In the genomic region with DNA sequence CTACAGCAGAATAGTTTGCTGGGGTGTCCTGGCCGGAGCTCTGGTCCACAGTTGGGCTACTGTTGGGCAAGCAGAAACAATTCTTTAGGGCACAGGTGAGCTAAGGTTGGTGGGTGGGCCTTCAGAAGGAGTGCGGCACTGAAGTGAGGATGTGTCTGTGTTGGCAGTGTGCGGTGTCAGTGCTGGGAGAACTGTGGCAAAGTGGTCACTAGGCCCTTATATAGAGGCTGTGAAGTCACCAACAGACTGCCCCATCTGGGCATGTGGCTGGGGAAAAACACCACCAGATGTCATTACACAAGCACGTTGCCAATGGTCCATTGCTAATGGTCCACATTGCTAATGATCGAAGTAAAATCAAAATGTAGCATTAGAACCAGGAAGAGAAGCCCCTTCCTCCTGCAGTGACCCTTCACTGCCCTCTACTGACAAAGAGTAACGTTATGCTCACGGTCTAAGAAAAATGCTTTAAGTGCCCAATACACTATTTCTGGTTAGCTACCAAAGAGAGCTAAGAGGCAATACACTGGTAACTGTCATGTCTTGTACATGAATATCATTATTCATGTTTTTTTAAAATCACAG, we compare ENCODE assay signal across 11 cellular contexts. TPM values are rescaled to one million over a fixed set of nuclear protein-coding genes. Genes with fewer than 3 reads are reported as not detected.
DNase-seq lines count a peak whose midpoint lies in the region; ATAC-seq and TF ChIP-seq lines count a peak whose summit lies in the region.
"Had no signal": no experiment of that assay in that cellular context is flagged by ENCODE, and none has a peak within 500 bp of the region (broad histone marks: within the 10 kb centered on the region; RNA-seq: fewer than 3 reads in every experiment).

No MANE protein-coding gene starts in this region.

- H3K36me3 ChIP-seq in A673 (ENCODE audit: insufficient read depth, low read length, poor library complexity, severe bottlenecking), result no peaks in the 10 kb centered on the region

- no peaks in the 10 kb centered on the region for H3K36me3 Mint-ChIP-seq in Calu3 (ENCODE audit: insufficient read depth, unreplicated experiment)
- H3K36me3 Mint-ChIP-seq: activated CD4-positive, alpha-beta memory T cell treated with anti-CD3 and anti-CD28 coated beads for 36 hours had no signal

- H3K9me3 ChIP-seq in A673 (ENCODE audit: low read depth, low read length, poor library complexity, severe bottlenecking), result no peaks in the 10 kb centered on the region

- no peaks in the 10 kb centered on the region for H3K9me3 Mint-ChIP-seq in Calu3 (ENCODE audit: low read depth, unreplicated experiment)

- peak; percentile 58 for ATAC-seq in GM21515 (IDR thresholded peaks at IDR 0.05; ENCODE audit: unreplicated experiment)

- no peak for TF ChIP-seq POLR2A in erythroblast (IDR thresholded peaks at IDR 0.05; ENCODE audit: low read length)

- TF ChIP-seq CTCF in A673 (conservative IDR thresholded peaks at IDR 0.05; ENCODE audit: low read depth, low read length) (peak; percentile 61), Calu3 (IDR thresholded peaks at IDR 0.05; ENCODE audit: unreplicated experiment) (no peak)

- no peak overlapping the region for H3K4me3 Mint-ChIP-seq in Calu3 (ENCODE audit: low read depth, unreplicated experiment)
- H3K4me3 Mint-ChIP-seq: activated CD4-positive, alpha-beta memory T cell treated with anti-CD3 and anti-CD28 coated beads for 36 hours had no signal

- H3K4me1 ChIP-seq in A673 (ENCODE audit: insufficient read depth, low read length, poor library complexity, severe bottlenecking), result no peaks in the 10 kb centered on the region

- DNase-seq in A673 (ENCODE audit: low spot score) (peak; percentile 65), NCI-H446 (lab: John Stamatoyannopoulos, UW) (peak; percentile 60 to 70), erythroblast (lab: John Stamatoyannopoulos, UW) (peak; percentile 4 to 13), AG08396 (ENCODE audit: low spot score) (no peak), Calu3 (no peak), NCI-H1048 (lab: John Stamatoyannopoulos, UW) (no peak), HuH-7.5 (ENCODE audit: low spot score) (no peak)
- DNase-seq: activated CD4-positive, alpha-beta memory T cell treated with anti-CD3 and anti-CD28 coated beads for 36 hours; foreskin melanocyte; stimulated activated CD4-positive, alpha-beta T cell treated with anti-CD3 and anti-CD28 coated beads, Interleukin-1b, Interleukin-23, amount 100 ng/mL, for 48 hours had no signal

- H3K27ac Mint-ChIP-seq in Calu3 (ENCODE audit: unreplicated experiment), result no peak overlapping the region
- H3K27ac Mint-ChIP-seq: activated CD4-positive, alpha-beta memory T cell treated with anti-CD3 and anti-CD28 coated beads for 36 hours had no signal

- H3K27ac ChIP-seq in A673 (ENCODE audit: low read depth, low read length, poor library complexity, severe bottlenecking), result no peak overlapping the region

- BruUV-seq in A673 (replicated peaks; lab: Mats Ljungman, UMichigan) (no TSS peak), Calu3 (replicated peaks; lab: Mats Ljungman, UMichigan) (no TSS peak)

- no peak overlapping the region for H3K4me3 ChIP-seq in A673 (ENCODE audit: low read depth, low read length, poor library complexity, severe bottlenecking)

- no peaks in the 10 kb centered on the region for H3K4me1 Mint-ChIP-seq in Calu3 (ENCODE audit: low read depth, unreplicated experiment)

- H3K27me3 ChIP-seq in A673 (replicated peaks; ENCODE audit: insufficient read depth, low read depth, low read length, poor library complexity), result no peaks in the 10 kb centered on the region

- intact Hi-C loops in A673 (cut with micrococcal nuclease; ENCODE audit: unreplicated experiment) (loop anchor here (2.0 kb wide), 1 partner anchor 152 kb away; no protein-coding TSS in a partner anchor), Calu3 (cut with micrococcal nuclease; ENCODE audit: unreplicated experiment) (no loop called here)

- POLR2A ChIA-PET in A673 (lab: Charles Lee; ENCODE audit: low non-redundant PET), result interaction anchor here (0.6 kb wide), 1 partner anchor 328 kb away, joined by 3 read pairs; no protein-coding TSS in a partner anchor

- CTCF ChIA-PET in A673 (lab: Charles Lee) (interaction anchor here (0.6 kb wide), 1 partner anchor 49 kb away, joined by 4 read pairs; no protein-coding TSS in a partner anchor), Calu3 (lab: Charles Lee) (interaction anchor here (0.6 kb wide), 1 partner anchor 1739 kb away, joined by 8 read pairs; no protein-coding TSS in a partner anchor)

- no peaks in the 10 kb centered on the region for H3K27me3 Mint-ChIP-seq in Calu3 (ENCODE audit: unreplicated experiment)
- H3K27me3 Mint-ChIP-seq: activated CD4-positive, alpha-beta memory T cell treated with anti-CD3 and anti-CD28 coated beads for 36 hours had no signal

RNA-seq across cellular contexts. Expression of gene SCN1A, which starts 21.3 kb away (rescaled TPM):
- total RNA-seq in A673 (2021) (0.62 and 0.83 TPM in 2 replicates), Calu3 (2022) (not detected in 2 replicates)
- total RNA-seq: activated CD4-positive, alpha-beta memory T cell treated with anti-CD3 and anti-CD28 coated beads for 36 hours had no signal

Comparison
In these comparisons a context has a peak if more than half of its experiments do, and no peak if none do; other contexts are left out.
1. DNase-seq: peak in A673 (single experiment), NCI-H446 (2 of 2) and erythroblast (2 of 2); none in AG08396 (single experiment), Calu3 (single experiment), NCI-H1048 (single experiment) and HuH-7.5 (single experiment).